In genomic region chr3:58161435-58162398, GRCh38 we compare ENCODE assay signal across 1 cellular context.
TF ChIP-seq lines count a peak whose summit lies in the region.

No MANE protein-coding gene starts in this region.

TF ChIP-seq in A549, 52 proteins besides CTCF, POLR2A, EP300 and RAD21 (continued from another document):
- TF ChIP-seq REST (IDR thresholded peaks at IDR 0.05) (no peak), BHLHE40 (IDR thresholded peaks at IDR 0.05; ENCODE audit: low read depth, low read length) (no peak), E2F6 (IDR thresholded peaks at IDR 0.05; ENCODE audit: borderline replicate concordance, low read depth) (peak; percentile 82), USF2 (IDR thresholded peaks at IDR 0.05) (no peak), HDAC2 (IDR thresholded peaks at IDR 0.05) (no peak), ELK1 (IDR thresholded peaks at IDR 0.05; ENCODE audit: low read depth, low read length) (no peak), KDM5A (IDR thresholded peaks at IDR 0.05) (no peak), HOXB5 (CRISPR knock-in tag; IDR thresholded peaks at IDR 0.05) (peak; percentile 60), EHMT2 (IDR thresholded peaks at IDR 0.05; ENCODE audit: low read depth) (no peak), PHF8 (IDR thresholded peaks at IDR 0.05; ENCODE audit: borderline replicate concordance, low read depth) (no peak), TP53 (CRISPR knock-in tag; IDR thresholded peaks at IDR 0.05) (no peak; the same call in 1 of the 2 replicates), CHD4 (IDR thresholded peaks at IDR 0.05; ENCODE audit: borderline replicate concordance) (no peak), MAZ (IDR thresholded peaks at IDR 0.05; ENCODE audit: borderline replicate concordance, low read depth, low read length) (no peak), MYC (IDR thresholded peaks at IDR 0.05; ENCODE audit: borderline replicate concordance, low read length) (peak; percentile 85), JUN (IDR thresholded peaks at IDR 0.05) (peak in 1 of 2 experiments; percentile 26; a peak in 2 of 5 replicates), NPAS2 (CRISPR knock-in tag; IDR thresholded peaks at IDR 0.05; ENCODE audit: borderline replicate concordance) (no peak), CHD2 (IDR thresholded peaks at IDR 0.05; ENCODE audit: low read length, partially characterized antibody) (no peak), ZC3H11A (IDR thresholded peaks at IDR 0.05) (no peak), HOXB13 (CRISPR knock-in tag; IDR thresholded peaks at IDR 0.05; ENCODE audit: low read depth) (peak; percentile 87), SREBF2 (IDR thresholded peaks at IDR 0.05) (no peak), POLR2AphosphoS2 (conservative IDR thresholded peaks at IDR 0.05; ENCODE audit: low read length) (no peak), FOSL2 (IDR thresholded peaks at IDR 0.05) (0 out of 2 replicates have a peak, but pooled peaks have one; percentile 5), FOSL2 (CRISPR knock-in tag; IDR thresholded peaks at IDR 0.05) (peak; percentile 79), NFE2L2 (conservative IDR thresholded peaks at IDR 0.05; ENCODE audit: low read length) (0 out of 2 replicates have a peak, but pooled peaks have one; percentile 13), GATA3 (IDR thresholded peaks at IDR 0.05; ENCODE audit: borderline replicate concordance) (peak; percentile 40; the same call in 1 of the 2 replicates)
